Comparison of ENCODE assay signal across 26 cellular contexts in genomic region chr13:89903115-89903514, GRCh38.
"Had no signal": no experiment of that assay in that cellular context is flagged by ENCODE, and none has a peak within 500 bp of the region (broad histone marks: within the 10 kb centered on the region; RNA-seq: fewer than 3 reads in every experiment).

No MANE protein-coding gene starts in this region.

- H3K36me3 ChIP-seq: colonic mucosa, esophagus squamous epithelium, gastrocnemius medialis, heart right ventricle, left lung, lower lobe of right lung had no signal

- H3K4me3 ChIP-seq: colonic mucosa, esophagus squamous epithelium, gastrocnemius medialis, heart right ventricle, left lung, lower lobe of right lung, mucosa of descending colon had no signal

- FAIRE-seq: endometrium, islet of Langerhans, keratinocyte had no signal

- DNase-seq: colonic mucosa; cortex of kidney; effector CD8-positive, alpha-beta T cell; effector memory CD8-positive, alpha-beta T cell; endodermal cell; erythroblast; esophagus squamous epithelium; foreskin fibroblast; foreskin melanocyte; gastrocnemius medialis; glutamatergic neuron; head of caudate nucleus; heart right ventricle; hippocampal formation; left cardiac atrium; left lung; left ventricle myocardium superior; lower lobe of right lung; mesenchymal stem cell; mucosa of descending colon; naive B cell had no signal

- H3K27ac ChIP-seq: colonic mucosa, epithelial cell of prostate, esophagus squamous epithelium, gastrocnemius medialis, heart right ventricle, left lung, lower lobe of right lung had no signal

- ATAC-seq: effector memory CD8-positive, alpha-beta T cell; esophagus mucosa; gastrocnemius medialis; heart right ventricle; left cardiac atrium; left lung; left ventricle myocardium superior; lower lobe of right lung; mucosa of descending colon had no signal

- H3K9me3 ChIP-seq: colonic mucosa, esophagus squamous epithelium, gastrocnemius medialis, lower lobe of right lung, mucosa of descending colon had no signal

- H3K4me1 ChIP-seq: colonic mucosa, esophagus squamous epithelium, gastrocnemius medialis, heart right ventricle, left lung, lower lobe of right lung had no signal

- H3K27me3 ChIP-seq: colonic mucosa, esophagus squamous epithelium, gastrocnemius medialis, heart right ventricle, left lung had no signal
